In genomic region chr7:55043691-55044090, GRCh38 we compare ENCODE assay signal across 20 cellular contexts. TPM values are rescaled to one million over a fixed set of nuclear protein-coding genes. Genes with fewer than 3 reads are reported as not detected.
DNase-seq lines count a peak whose midpoint lies in the region; ATAC-seq and TF ChIP-seq lines count a peak whose summit lies in the region.
"Had no signal": no experiment of that assay in that cellular context is flagged by ENCODE, and none has a peak within 500 bp of the region (broad histone marks: within the 10 kb centered on the region; RNA-seq: fewer than 3 reads in every experiment).

No MANE protein-coding gene starts in this region.

- H3K4me1 ChIP-seq in RWPE2 (ENCODE audit: insufficient read depth, poor library complexity, severe bottlenecking) (peaks cover 90% of the 10 kb centered on the region), esophagus squamous epithelium (peaks cover 16 to 78% (median 47%) of the 10 kb centered on the region in 3 donors), transverse colon (peaks cover 20 to 53% (median 42%) of the 10 kb centered on the region in 4 donors)

- TF ChIP-seq CTCF in RWPE2 (IDR thresholded peaks at IDR 0.05; ENCODE audit: poor library complexity, severe bottlenecking) (no peak), esophagus squamous epithelium (IDR thresholded peaks at IDR 0.05) (no peak), nephron (IDR thresholded peaks at IDR 0.05; ENCODE audit: unreplicated experiment in 3 of 3) (no peak), transverse colon (IDR thresholded peaks at IDR 0.05) (no peak)

- no peaks in the 10 kb centered on the region for H3K27me3 ChIP-seq in RWPE2 (ENCODE audit: insufficient read depth, poor library complexity, severe bottlenecking)
- H3K27me3 ChIP-seq in esophagus squamous epithelium = no peaks in the 10 kb centered on the region
- H3K27me3 ChIP-seq in transverse colon = no peaks in the 10 kb centered on the region

- H3K36me3 ChIP-seq in RWPE2 (ENCODE audit: low read depth) (peaks cover 96% of the 10 kb centered on the region), esophagus squamous epithelium (no peaks in the 10 kb centered on the region), transverse colon (no peaks in the 10 kb centered on the region)
- H3K36me3 ChIP-seq: WERI-Rb-1 had no signal

- no peaks in the 10 kb centered on the region for H3K36me3 Mint-ChIP-seq in nephron (ENCODE audit: low read depth)
- H3K36me3 Mint-ChIP-seq: CD4-positive, CD25-positive, alpha-beta regulatory T cell had no signal

- H3K4me1 Mint-ChIP-seq in nephron = peaks cover 19% of the 10 kb centered on the region
- H3K4me1 Mint-ChIP-seq: CD4-positive, CD25-positive, alpha-beta regulatory T cell had no signal

- peak overlapping the region; percentile 66 to 78 (median 66) for H3K27ac Mint-ChIP-seq in nephron
- H3K27ac Mint-ChIP-seq: CD4-positive, CD25-positive, alpha-beta regulatory T cell had no signal

- WGBS in esophagus squamous epithelium, 2 donors = 39 to 57% methylated on average over 2 of the region's 2 CpGs
- WGBS in transverse colon (ENCODE audit: low coverage in 1 of 2), 2 donors = 66 to 75% methylated on average over 2 of the region's 2 CpGs

- peaks cover 5% of the 10 kb centered on the region for H3K27me3 Mint-ChIP-seq in nephron (ENCODE audit: low read depth)

- TF ChIP-seq EP300 in transverse colon (IDR thresholded peaks at IDR 0.05; ENCODE audit: low read depth) = no peak

- in situ Hi-C loops in transverse colon (cut with MboI; ENCODE audit: low pct_ligation_motif_present in 1 of 4, low pct_unique_long_range_greater_than_20kb in 1 of 4, low sequenced_read_pairs in 3 of 4) = no loop called here

- no peak overlapping the region for H3K4me3 ChIP-seq in RWPE2 (ENCODE audit: severe bottlenecking)
- no peak overlapping the region for H3K4me3 ChIP-seq in esophagus squamous epithelium
- H3K4me3 ChIP-seq in transverse colon = no peak overlapping the region
- H3K4me3 ChIP-seq: GM23248, SK-N-MC had no signal

- H3K27ac ChIP-seq in RWPE2 (ENCODE audit: poor library complexity, severe bottlenecking) (peak overlapping the region; percentile 96), esophagus squamous epithelium (peak overlapping the region; percentile 80 to 85 (median 84)), transverse colon (peak overlapping the region; percentile 73 to 76 (median 74))
- H3K27ac ChIP-seq: SK-N-MC, WERI-Rb-1 had no signal

- peak; percentile 70 for ATAC-seq in RWPE2 (ENCODE audit: low read depth)
- no peak for ATAC-seq in HG03095 (IDR thresholded peaks at IDR 0.05; ENCODE audit: unreplicated experiment)
- no peak for ATAC-seq in GM18873 (IDR thresholded peaks at IDR 0.05; ENCODE audit: low FRiP score, unreplicated experiment)

- H3K4me3 Mint-ChIP-seq in nephron = no peak overlapping the region
- H3K4me3 Mint-ChIP-seq: CD4-positive, CD25-positive, alpha-beta regulatory T cell had no signal

- H3K9me3 ChIP-seq in RWPE2 (ENCODE audit: severe bottlenecking) (no peaks in the 10 kb centered on the region), esophagus squamous epithelium (no peaks in the 10 kb centered on the region), transverse colon (no peaks in the 10 kb centered on the region)

- no peak for DNase-seq in RWPE2 (ENCODE audit: low spot score)
- no peak for DNase-seq in esophagus squamous epithelium (lab: John Stamatoyannopoulos, UW)
- no peak for DNase-seq in transverse colon
- DNase-seq in 8988T = no peak
- DNase-seq in posterior vena cava (ENCODE audit: low spot score) = no peak
- DNase-seq: activated CD4-positive, alpha-beta T cell treated with anti-CD3 and anti-CD28 coated beads, Interleukin-2, amount 50 U/mL, for 4 hours; activated gamma-delta T cell treated with Interleukin-2 at 50 U/mL for 16 hours; amniotic stem cell; CD4-positive, CD25-positive, alpha-beta regulatory T cell; GM23248; KBM-7; left colon; NCI-H187 treated with DMSO at 0.1 percent for 48 hours; NCI-H345; T-helper 2 cell; WERI-Rb-1 had no signal

- TF ChIP-seq POLR2A in esophagus squamous epithelium (IDR thresholded peaks at IDR 0.05) = no peak
- no peak for TF ChIP-seq POLR2A in transverse colon (IDR thresholded peaks at IDR 0.05)

- no peaks in the 10 kb centered on the region for H3K9me3 Mint-ChIP-seq in nephron

- intact Hi-C loops in esophagus squamous epithelium (cut with DNase I) = no loop called here
- intact Hi-C loops in transverse colon (cut with DNase I; ENCODE audit: low total_unique reads) = no loop called here
- intact Hi-C loops in posterior vena cava (cut with DNase I) = no loop called here

RNA-seq across cellular contexts. Expression of gene EGFR, which starts 24.9 kb away (rescaled TPM):
- total RNA-seq in esophagus squamous epithelium (100 to 1,000 TPM in 1 of 4 donors, 10 to 100 TPM in 3; 66.1 to 108 (median 72.3) TPM), transverse colon (10 to 100 TPM; 40.0 to 85.7 (median 72.9) TPM), posterior vena cava (10 to 100 TPM; 80.8 to 87.2 TPM)
- total RNA-seq: CD4-positive, CD25-positive, alpha-beta regulatory T cell had no signal
